Comparison of ENCODE assay signal across 1 cellular context in the genomic region with DNA sequence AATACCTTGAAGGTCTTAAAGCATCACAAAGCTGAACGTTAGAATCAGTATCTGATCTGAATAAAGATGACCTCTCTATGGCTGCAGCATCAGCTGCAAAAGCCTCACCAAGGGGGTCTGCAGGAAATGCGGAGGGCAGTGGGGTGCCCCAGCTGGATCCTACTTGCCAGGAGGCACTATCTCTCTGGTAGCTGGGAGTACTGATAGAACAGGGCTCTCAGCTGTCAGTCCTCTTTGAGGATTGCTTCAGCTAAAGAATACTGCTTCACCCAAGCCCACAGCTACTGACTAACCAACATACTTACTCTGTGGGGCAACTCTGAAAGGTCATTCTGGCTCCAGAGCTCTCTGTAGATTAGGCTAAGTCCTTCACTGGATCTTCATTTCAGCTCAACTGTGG.
TF ChIP-seq lines count a peak whose summit lies in the region.

No MANE protein-coding gene starts in this region.

TF ChIP-seq in GM23338, 12 proteins besides CTCF, POLR2A, EP300 and RAD21 (continued from another document):
- TF ChIP-seq, protein P1, sequence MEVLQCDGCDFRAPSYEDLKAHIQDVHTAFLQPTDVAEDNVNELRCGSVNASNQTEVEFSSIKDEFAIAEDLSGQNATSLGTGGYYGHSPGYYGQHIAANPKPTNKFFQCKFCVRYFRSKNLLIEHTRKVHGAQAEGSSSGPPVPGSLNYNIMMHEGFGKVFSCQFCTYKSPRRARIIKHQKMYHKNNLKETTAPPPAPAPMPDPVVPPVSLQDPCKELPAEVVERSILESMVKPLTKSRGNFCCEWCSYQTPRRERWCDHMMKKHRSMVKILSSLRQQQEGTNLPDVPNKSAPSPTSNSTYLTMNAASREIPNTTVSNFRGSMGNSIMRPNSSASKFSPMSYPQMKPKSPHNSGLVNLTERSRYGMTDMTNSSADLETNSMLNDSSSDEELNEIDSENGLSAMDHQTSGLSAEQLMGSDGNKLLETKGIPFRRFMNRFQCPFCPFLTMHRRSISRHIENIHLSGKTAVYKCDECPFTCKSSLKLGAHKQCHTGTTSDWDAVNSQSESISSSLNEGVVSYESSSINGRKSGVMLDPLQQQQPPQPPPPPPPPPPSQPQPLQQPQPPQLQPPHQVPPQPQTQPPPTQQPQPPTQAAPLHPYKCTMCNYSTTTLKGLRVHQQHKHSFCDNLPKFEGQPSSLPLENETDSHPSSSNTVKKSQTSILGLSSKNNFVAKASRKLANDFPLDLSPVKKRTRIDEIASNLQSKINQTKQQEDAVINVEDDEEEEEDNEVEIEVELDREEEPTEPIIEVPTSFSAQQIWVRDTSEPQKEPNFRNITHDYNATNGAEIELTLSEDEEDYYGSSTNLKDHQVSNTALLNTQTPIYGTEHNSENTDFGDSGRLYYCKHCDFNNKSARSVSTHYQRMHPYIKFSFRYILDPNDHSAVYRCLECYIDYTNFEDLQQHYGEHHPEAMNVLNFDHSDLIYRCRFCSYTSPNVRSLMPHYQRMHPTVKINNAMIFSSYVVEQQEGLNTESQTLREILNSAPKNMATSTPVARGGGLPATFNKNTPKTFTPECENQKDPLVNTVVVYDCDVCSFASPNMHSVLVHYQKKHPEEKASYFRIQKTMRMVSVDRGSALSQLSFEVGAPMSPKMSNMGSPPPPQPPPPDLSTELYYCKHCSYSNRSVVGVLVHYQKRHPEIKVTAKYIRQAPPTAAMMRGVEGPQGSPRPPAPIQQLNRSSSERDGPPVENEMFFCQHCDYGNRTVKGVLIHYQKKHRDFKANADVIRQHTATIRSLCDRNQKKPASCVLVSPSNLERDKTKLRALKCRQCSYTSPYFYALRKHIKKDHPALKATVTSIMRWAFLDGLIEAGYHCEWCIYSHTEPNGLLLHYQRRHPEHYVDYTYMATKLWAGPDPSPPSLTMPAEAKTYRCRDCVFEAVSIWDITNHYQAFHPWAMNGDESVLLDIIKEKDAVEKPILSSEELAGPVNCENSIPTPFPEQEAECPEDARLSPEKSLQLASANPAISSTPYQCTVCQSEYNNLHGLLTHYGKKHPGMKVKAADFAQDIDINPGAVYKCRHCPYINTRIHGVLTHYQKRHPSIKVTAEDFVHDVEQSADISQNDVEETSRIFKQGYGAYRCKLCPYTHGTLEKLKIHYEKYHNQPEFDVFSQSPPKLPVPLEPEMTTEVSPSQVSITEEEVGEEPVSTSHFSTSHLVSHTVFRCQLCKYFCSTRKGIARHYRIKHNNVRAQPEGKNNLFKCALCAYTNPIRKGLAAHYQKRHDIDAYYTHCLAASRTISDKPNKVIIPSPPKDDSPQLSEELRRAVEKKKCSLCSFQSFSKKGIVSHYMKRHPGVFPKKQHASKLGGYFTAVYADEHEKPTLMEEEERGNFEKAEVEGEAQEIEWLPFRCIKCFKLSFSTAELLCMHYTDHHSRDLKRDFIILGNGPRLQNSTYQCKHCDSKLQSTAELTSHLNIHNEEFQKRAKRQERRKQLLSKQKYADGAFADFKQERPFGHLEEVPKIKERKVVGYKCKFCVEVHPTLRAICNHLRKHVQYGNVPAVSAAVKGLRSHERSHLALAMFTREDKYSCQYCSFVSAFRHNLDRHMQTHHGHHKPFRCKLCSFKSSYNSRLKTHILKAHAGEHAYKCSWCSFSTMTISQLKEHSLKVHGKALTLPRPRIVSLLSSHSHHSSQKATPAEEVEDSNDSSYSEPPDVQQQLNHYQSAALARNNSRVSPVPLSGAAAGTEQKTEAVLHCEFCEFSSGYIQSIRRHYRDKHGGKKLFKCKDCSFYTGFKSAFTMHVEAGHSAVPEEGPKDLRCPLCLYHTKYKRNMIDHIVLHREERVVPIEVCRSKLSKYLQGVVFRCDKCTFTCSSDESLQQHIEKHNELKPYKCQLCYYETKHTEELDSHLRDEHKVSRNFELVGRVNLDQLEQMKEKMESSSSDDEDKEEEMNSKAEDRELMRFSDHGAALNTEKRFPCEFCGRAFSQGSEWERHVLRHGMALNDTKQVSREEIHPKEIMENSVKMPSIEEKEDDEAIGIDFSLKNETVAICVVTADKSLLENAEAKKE (CRISPR knock-in tag; IDR thresholded peaks at IDR 0.05), result no peak
- TF ChIP-seq POLR2AphosphoS5 (IDR thresholded peaks at IDR 0.05; ENCODE audit: low read depth), result no peak
- TF ChIP-seq EZH2phosphoT487 (IDR thresholded peaks at IDR 0.05; ENCODE audit: unreplicated experiment), result no peak
- no peak for TF ChIP-seq CREB1 (CRISPR knock-in tag; IDR thresholded peaks at IDR 0.05; ENCODE audit: low read depth)
- no peak for TF ChIP-seq EZH2 (IDR thresholded peaks at IDR 0.05; ENCODE audit: low read depth, unreplicated experiment)
- TF ChIP-seq ZNF331 (CRISPR knock-in tag; IDR thresholded peaks at IDR 0.05; ENCODE audit: low read depth), result no peak
- TF ChIP-seq, protein P2, sequence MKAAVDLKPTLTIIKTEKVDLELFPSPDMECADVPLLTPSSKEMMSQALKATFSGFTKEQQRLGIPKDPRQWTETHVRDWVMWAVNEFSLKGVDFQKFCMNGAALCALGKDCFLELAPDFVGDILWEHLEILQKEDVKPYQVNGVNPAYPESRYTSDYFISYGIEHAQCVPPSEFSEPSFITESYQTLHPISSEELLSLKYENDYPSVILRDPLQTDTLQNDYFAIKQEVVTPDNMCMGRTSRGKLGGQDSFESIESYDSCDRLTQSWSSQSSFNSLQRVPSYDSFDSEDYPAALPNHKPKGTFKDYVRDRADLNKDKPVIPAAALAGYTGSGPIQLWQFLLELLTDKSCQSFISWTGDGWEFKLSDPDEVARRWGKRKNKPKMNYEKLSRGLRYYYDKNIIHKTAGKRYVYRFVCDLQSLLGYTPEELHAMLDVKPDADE (IDR thresholded peaks at IDR 0.05), result no peak
- TF ChIP-seq ZNF114 (CRISPR knock-in tag; IDR thresholded peaks at IDR 0.05), result no peak
